18 cellular contexts compared by ENCODE assay signal in genomic region chr2:128445533-128445900, GRCh38.
DNase-seq lines count a peak whose midpoint lies in the region; ATAC-seq and TF ChIP-seq lines count a peak whose summit lies in the region.
"Had no signal": no experiment of that assay in that cellular context is flagged by ENCODE, and none has a peak within 500 bp of the region (broad histone marks: within the 10 kb centered on the region; RNA-seq: fewer than 3 reads in every experiment).

No MANE protein-coding gene starts in this region.

- H3K4me3 ChIP-seq in left ventricle myocardium inferior (no peak overlapping the region), coronary artery (no peak overlapping the region), osteoblast (ENCODE audit: insufficient read depth, low read length) (no peak overlapping the region)
- H3K4me3 ChIP-seq: mucosa of descending colon, smooth muscle cell had no signal

- intact Hi-C loops in left ventricle myocardium superior (cut with micrococcal nuclease): no loop called here
- intact Hi-C loops in left ventricle myocardium inferior (cut with micrococcal nuclease): no loop called here

- H3K27me3 ChIP-seq in left ventricle myocardium inferior (ENCODE audit: low read depth) (no peaks in the 10 kb centered on the region), osteoblast (ENCODE audit: insufficient read depth, low read length) (no peaks in the 10 kb centered on the region)

- H3K9me3 ChIP-seq in left ventricle myocardium inferior (replicated peaks) (no peaks in the 10 kb centered on the region), osteoblast (ENCODE audit: low read depth, low read length) (no peaks in the 10 kb centered on the region)
- H3K9me3 ChIP-seq: mucosa of descending colon had no signal

- H3K4me1 ChIP-seq in left ventricle myocardium inferior: peaks cover 42% of the 10 kb centered on the region
- H3K4me1 ChIP-seq in osteoblast (ENCODE audit: insufficient read depth, low read length): no peaks in the 10 kb centered on the region

- no peaks in the 10 kb centered on the region for H3K79me2 ChIP-seq in osteoblast (ENCODE audit: insufficient read depth, low read length)

- H3K36me3 ChIP-seq in left ventricle myocardium inferior (no peaks in the 10 kb centered on the region), osteoblast (ENCODE audit: insufficient read depth, low read length) (no peaks in the 10 kb centered on the region)

- H2AFZ ChIP-seq in osteoblast (ENCODE audit: low read length): no peak overlapping the region

- no peak overlapping the region for H3K27ac ChIP-seq in left ventricle myocardium inferior (replicated peaks)
- H3K27ac ChIP-seq in coronary artery: no peak overlapping the region
- no peak overlapping the region for H3K27ac ChIP-seq in osteoblast (ENCODE audit: low read depth, low read length)

- ATAC-seq in left ventricle myocardium superior: peak; percentile 39
- ATAC-seq in HG02981 (IDR thresholded peaks at IDR 0.05; ENCODE audit: unreplicated experiment): no peak
- no peak for ATAC-seq in GM19467 (IDR thresholded peaks at IDR 0.05; ENCODE audit: unreplicated experiment)
- ATAC-seq: mucosa of descending colon had no signal

- H4K20me1 ChIP-seq in osteoblast (ENCODE audit: insufficient read depth, low read length): no peaks in the 10 kb centered on the region

- H3K4me2 ChIP-seq in osteoblast (ENCODE audit: insufficient read depth, low read length): no peak overlapping the region
- H3K4me2 ChIP-seq: smooth muscle cell had no signal

- TF ChIP-seq CTCF in left ventricle myocardium inferior (IDR thresholded peaks at IDR 0.05; ENCODE audit: borderline replicate concordance) (no peak), coronary artery (IDR thresholded peaks at IDR 0.05) (no peak), osteoblast (IDR thresholded peaks at IDR 0.05; ENCODE audit: extremely low read depth, low read depth, low read length) (no peak)

- DNase-seq in left ventricle myocardium superior (no peak), left ventricle myocardium inferior (no peak), coronary artery (ENCODE audit: low spot score) (peak; percentile 63), osteoblast (ENCODE audit: insufficient read length, low spot score, missing footprints) (peak; percentile 27), ureter (ENCODE audit: low spot score) (peak; percentile 43), GM03348 (ENCODE audit: low spot score) (no peak)
- DNase-seq: activated CD4-positive, alpha-beta T cell treated with anti-CD3 and anti-CD28 coated beads for 48 hours; Karpas-422; mucosa of descending colon; NCI-H1048; NCI-H187 treated with DMSO at 0.1 percent for 48 hours; NCI-H2227 treated with DMSO at 0.1 percent for 48 hours; NCI-H748 treated with DMSO at 0.1 percent for 48 hours; SHP77; stimulated activated CD4-positive, alpha-beta T cell treated with anti-CD3 and anti-CD28 coated beads, Interleukin-2, amount 100 ng/mL, for 48 hours had no signal

Comparison
In these comparisons a context has a peak if more than half of its experiments do, and no peak if none do; other contexts are left out.
1. DNase-seq: peak in coronary artery (single experiment), osteoblast (single experiment) and ureter (single experiment); none in left ventricle myocardium superior (single experiment), left ventricle myocardium inferior (single experiment) and GM03348 (single experiment).